Comparison of ENCODE assay signal across 29 cellular contexts in genomic region chr10:118544401-118544948, GRCh38. TPM values are rescaled to one million over a fixed set of nuclear protein-coding genes. Genes with fewer than 3 reads are reported as not detected.
DNase-seq lines count a peak whose midpoint lies in the region; ATAC-seq, FAIRE-seq and TF ChIP-seq lines count a peak whose summit lies in the region.
"Had no signal": no experiment of that assay in that cellular context is flagged by ENCODE, and none has a peak within 500 bp of the region (broad histone marks: within the 10 kb centered on the region; RNA-seq: fewer than 3 reads in every experiment).

No MANE protein-coding gene starts in this region.

- H3K4me1 ChIP-seq in HepG2 (ENCODE audit: insufficient read depth, low read length) = no peaks in the 10 kb centered on the region
- no peaks in the 10 kb centered on the region for H3K4me1 ChIP-seq in right lobe of liver
- no peaks in the 10 kb centered on the region for H3K4me1 ChIP-seq in OCI-LY3 (ENCODE audit: low read length)
- H3K4me1 ChIP-seq: psoas muscle, sigmoid colon, stomach had no signal

- H3K9me3 ChIP-seq in HepG2 (ENCODE audit: low read length) (no peaks in the 10 kb centered on the region), right lobe of liver (no peaks in the 10 kb centered on the region), OCI-LY3 (ENCODE audit: insufficient read depth, low read length) (no peaks in the 10 kb centered on the region)
- H3K9me3 ChIP-seq: psoas muscle, sigmoid colon, stomach had no signal

- no peaks in the 10 kb centered on the region for H4K20me1 ChIP-seq in HepG2 (ENCODE audit: insufficient read depth, low read length)
- no peaks in the 10 kb centered on the region for H4K20me1 ChIP-seq in OCI-LY3 (ENCODE audit: insufficient read depth, low read length)

- H2AFZ ChIP-seq in HepG2 (ENCODE audit: low read length) (no peak overlapping the region), OCI-LY3 (ENCODE audit: low read depth, low read length) (no peak overlapping the region)

- H3K36me3 Mint-ChIP-seq in brain = no peaks in the 10 kb centered on the region
- H3K36me3 Mint-ChIP-seq: CD8-positive, alpha-beta T cell; IgD-negative memory B cell; mesothelial cell of epicardium; naive B cell had no signal

- H3K9ac ChIP-seq in HepG2 (ENCODE audit: insufficient read depth, low read depth, low read length) = no peak overlapping the region
- no peak overlapping the region for H3K9ac ChIP-seq in OCI-LY3 (ENCODE audit: low read length)

- H3K4me3 ChIP-seq in HepG2 (replicated peaks in 1 of 3; ENCODE audit: insufficient read depth in 1 of 3, low read depth in 2 of 3, low read length in 3 of 3) (no peak overlapping the region), right lobe of liver (no peak overlapping the region), OCI-LY3 (ENCODE audit: low read length) (no peak overlapping the region)
- H3K4me3 ChIP-seq: psoas muscle, sigmoid colon, stomach had no signal

- H3K27me3 Mint-ChIP-seq in brain = peaks cover 24% of the 10 kb centered on the region

- intact Hi-C loops in HepG2 (cut with micrococcal nuclease; ENCODE audit: unreplicated experiment) = no loop called here
- intact Hi-C loops in right lobe of liver (cut with DNase I) = no loop called here

- no peaks in the 10 kb centered on the region for H3K36me3 ChIP-seq in HepG2 (replicated peaks in 1 of 2; ENCODE audit: control insufficient read depth in 1 of 2, insufficient read depth in 2 of 2, low read length in 2 of 2)
- H3K36me3 ChIP-seq in right lobe of liver = no peaks in the 10 kb centered on the region
- no peaks in the 10 kb centered on the region for H3K36me3 ChIP-seq in OCI-LY3 (replicated peaks; ENCODE audit: low read depth, low read length)
- H3K36me3 ChIP-seq: sigmoid colon, stomach had no signal

- H3K4me1 Mint-ChIP-seq in brain = no peaks in the 10 kb centered on the region
- H3K4me1 Mint-ChIP-seq: activated CD4-positive, alpha-beta T cell treated with anti-CD3 and anti-CD28 coated beads, Interleukin-2, amount 10 ng/mL, durations not matched to agents 7 days and 5 days; activated naive CD8-positive, alpha-beta T cell treated with anti-CD3 and anti-CD28 coated beads, Interleukin-2, amount 50 U/mL, for 24 hours; IgD-negative memory B cell; mesothelial cell of epicardium; naive B cell had no signal

- TF ChIP-seq EP300 in HepG2 (IDR thresholded peaks at IDR 0.05; ENCODE audit: low read depth in 2 of 2, low read length in 2 of 2) (no peak), HepG2 (CRISPR knock-in tag; IDR thresholded peaks at IDR 0.05; ENCODE audit: borderline replicate concordance) (no peak)

- FAIRE-seq in HepG2 (lab: Jason Lieb, UNC) = no peak
- no peak for FAIRE-seq in D721Med (lab: Jason Lieb, UNC)
- FAIRE-seq: A204.1, astrocyte had no signal

- H3K27ac ChIP-seq in HepG2 (ENCODE audit: extremely low read length, insufficient read depth, low read length) (no peak overlapping the region), right lobe of liver (no peak overlapping the region), OCI-LY3 (ENCODE audit: low read length) (no peak overlapping the region)
- H3K27ac ChIP-seq: psoas muscle, sigmoid colon, stomach had no signal

- H3K27me3 ChIP-seq in HepG2 (ENCODE audit: control insufficient read depth in 1 of 2, insufficient read depth in 2 of 2, low read length in 2 of 2) (peaks cover 0 to 5% of the 10 kb centered on the region in 2 experiments; a peak in 1 of 5 replicates), right lobe of liver (no peaks in the 10 kb centered on the region), OCI-LY3 (ENCODE audit: low read depth, low read length) (0 out of 2 replicates have a peak, but pooled peaks cover 3% of the 10 kb centered on the region)

- no peak for TF ChIP-seq CTCF in HepG2 (CRISPR knock-in tag; IDR thresholded peaks at IDR 0.05)
- TF ChIP-seq CTCF in right lobe of liver (IDR thresholded peaks at IDR 0.05) = peak in 1 of 4 donors; percentile 1
- 0 out of 2 replicates have a peak, but pooled peaks have one; percentile 5 for TF ChIP-seq CTCF in OCI-LY3 (IDR thresholded peaks at IDR 0.05; ENCODE audit: low read depth, low read length)
- peak; percentile 4 to 19 for TF ChIP-seq CTCF in brain (conservative IDR thresholded peaks at IDR 0.05)
- no peak for TF ChIP-seq CTCF in D721Med (IDR thresholded peaks at IDR 0.05; ENCODE audit: insufficient read depth, missing control alignments)

- H3K4me3 Mint-ChIP-seq in brain = no peak overlapping the region
- H3K4me3 Mint-ChIP-seq: activated CD4-positive, alpha-beta T cell treated with anti-CD3 and anti-CD28 coated beads, Interleukin-2, amount 10 ng/mL, durations not matched to agents 7 days and 5 days; activated naive CD8-positive, alpha-beta T cell treated with anti-CD3 and anti-CD28 coated beads, Interleukin-2, amount 50 U/mL, for 24 hours; activated T-cell treated with anti-CD3 and anti-CD28 coated beads, Interleukin-2, amount 50 U/mL, for 72 hours; CD8-positive, alpha-beta T cell; effector memory CD8-positive, alpha-beta T cell; IgD-negative memory B cell; mesothelial cell of epicardium; naive B cell had no signal

- in situ Hi-C loops in HepG2 (cut with HindIII; ENCODE audit: extremely low pct_ligation_motif_present, low pct_unique_long_range_greater_than_20kb) = no loop called here

- peaks cover 0 to 3% (median 0%) of the 10 kb centered on the region in 5 experiments for H3K9me3 Mint-ChIP-seq in brain
- H3K9me3 Mint-ChIP-seq: activated CD4-positive, alpha-beta T cell treated with anti-CD3 and anti-CD28 coated beads, Interleukin-2, amount 10 ng/mL, durations not matched to agents 7 days and 5 days; activated naive CD8-positive, alpha-beta T cell treated with anti-CD3 and anti-CD28 coated beads, Interleukin-2, amount 50 U/mL, for 24 hours; activated T-cell treated with anti-CD3 and anti-CD28 coated beads, Interleukin-2, amount 50 U/mL, for 72 hours; CD8-positive, alpha-beta T cell; effector memory CD8-positive, alpha-beta T cell; IgD-negative memory B cell; mesothelial cell of epicardium had no signal

- WGBS in HepG2 (ENCODE audit: low lambda C conversion rate) = 0% methylated on average over 4 of the region's 4 CpGs
- 20% methylated on average over 3 of the region's 4 CpGs for WGBS in right lobe of liver (ENCODE audit: insufficient coverage, low coverage, low lambda C conversion rate, missing lambda C conversion rate)

- POLR2A ChIA-PET in HepG2 (lab: Yijun Ruan, JAX) = no interaction called here

- H3K4me2 ChIP-seq in HepG2 (ENCODE audit: low read depth, low read length) = no peak overlapping the region
- no peak overlapping the region for H3K4me2 ChIP-seq in OCI-LY3 (ENCODE audit: low read length)

- H3K79me2 ChIP-seq in HepG2 (ENCODE audit: insufficient read depth, low read length) (no peaks in the 10 kb centered on the region), OCI-LY3 (ENCODE audit: low read length) (no peaks in the 10 kb centered on the region)

- no peak for TF ChIP-seq RAD21 in HepG2 (CRISPR knock-in tag; IDR thresholded peaks at IDR 0.05)

- no TSS peak for BruUV-seq in HepG2 (replicated peaks; lab: Mats Ljungman, UMichigan)

- TF ChIP-seq POLR2A in HepG2 (IDR thresholded peaks at IDR 0.05; ENCODE audit: insufficient read depth in 1 of 2, low read depth in 2 of 2, low read length in 2 of 2) = no peak
- no peak for TF ChIP-seq POLR2A in right lobe of liver (IDR thresholded peaks at IDR 0.05)

- CTCF ChIA-PET in HepG2 (lab: Yijun Ruan, JAX; ENCODE audit: low intra/inter-chr PET ratio, low total read pairs) = no interaction called here

- ATAC-seq in HepG2 = peak; percentile 27; the same call in 2 of the 3 replicates
- no peak for ATAC-seq in right lobe of liver
- ATAC-seq: effector memory CD8-positive, alpha-beta T cell; psoas muscle had no signal

- no peak for DNase-seq in HepG2 (ENCODE audit: low spot score)
- DNase-seq in right lobe of liver = no peak
- DNase-seq in SHP77 treated with DMSO at 0.1 percent for 48 hours (lab: John Stamatoyannopoulos, UW) = no peak
- DNase-seq in D341Med (ENCODE audit: low spot score) = no peak
- no peak for DNase-seq in kidney glomerular epithelial cell (lab: John Stamatoyannopoulos, UW)
- DNase-seq in D721Med (ENCODE audit: insufficient read length, low spot score) = no peak
- DNase-seq: cortex of kidney, DMS 273 treated with DMSO at 0.1 percent for 48 hours, naive B cell, psoas muscle, SIG-M5, sigmoid colon had no signal

- H3K27ac Mint-ChIP-seq in brain = no peak overlapping the region
- H3K27ac Mint-ChIP-seq: activated CD4-positive, alpha-beta T cell treated with anti-CD3 and anti-CD28 coated beads, Interleukin-2, amount 10 ng/mL, durations not matched to agents 7 days and 5 days; activated naive CD8-positive, alpha-beta T cell treated with anti-CD3 and anti-CD28 coated beads, Interleukin-2, amount 50 U/mL, for 24 hours; activated T-cell treated with anti-CD3 and anti-CD28 coated beads, Interleukin-2, amount 50 U/mL, for 72 hours; CD8-positive, alpha-beta T cell; effector memory CD8-positive, alpha-beta T cell; IgD-negative memory B cell; mesothelial cell of epicardium; naive B cell had no signal

TF ChIP-seq in HepG2, 621 proteins besides CTCF, POLR2A, EP300 and RAD21 (continues in another document):
- TF ChIP-seq MAFF (IDR thresholded peaks at IDR 0.05; ENCODE audit: low read depth, low read length) (peak; percentile 97), MAFK (conservative IDR thresholded peaks at IDR 0.05 in 1 of 2, IDR thresholded peaks at IDR 0.05 in 1 of 2; ENCODE audit: low read length in 2 of 2) (peak; percentile 95 to 98)

RNA-seq across cellular contexts. Expression of gene PRLHR, which starts 51.0 kb away (rescaled TPM):
- total RNA-seq in HepG2 (2016; rRNA removed; fragmentation: Illumina TruSeq; extraction: Trizol) = not detected in 2 replicates
- not detected in 2 replicates for total RNA-seq in HepG2 (2016; cell fraction: cytosol; rRNA removed; fragmentation: Illumina TruSeq; extraction: Trizol; ENCODE audit: low read depth)
- not detected in 2 replicates for total RNA-seq in HepG2 (2016; cell fraction: insoluble cytoplasmic fraction; rRNA removed; fragmentation: Illumina TruSeq; extraction: Trizol)
- not detected in 2 replicates for total RNA-seq in HepG2 (2016; cell fraction: membrane; rRNA removed; fragmentation: Illumina TruSeq; extraction: Trizol)
- total RNA-seq in HepG2 (2016; cell fraction: nucleus; rRNA removed; fragmentation: Illumina TruSeq; extraction: Trizol) = not detected in 2 replicates
- not detected in 2 replicates for polyA plus RNA-seq in HepG2 (2011; rRNA removed)
- not detected in 2 replicates for polyA plus RNA-seq in HepG2 (2011; cell fraction: cytosol; rRNA removed)
- polyA plus RNA-seq in HepG2 (2011; cell fraction: nucleus; rRNA removed) = not detected in 2 replicates
- not detected in 2 replicates for polyA plus RNA-seq in HepG2 (2012)
- polyA plus RNA-seq in HepG2 (2016; cell fraction: cytosol; fragmentation: Illumina TruSeq; extraction: Trizol; ENCODE audit: low read depth) = not detected in 2 replicates
- polyA plus RNA-seq in HepG2 (2016; cell fraction: insoluble cytoplasmic fraction; fragmentation: Illumina TruSeq; extraction: Trizol; ENCODE audit: low read depth) = not detected in 2 replicates
- polyA plus RNA-seq in HepG2 (2016; cell fraction: membrane; fragmentation: Illumina TruSeq; extraction: Trizol; ENCODE audit: low read depth) = not detected in 2 replicates
- polyA plus RNA-seq in HepG2 (2016; cell fraction: nucleus; fragmentation: Illumina TruSeq; extraction: Trizol; ENCODE audit: insufficient read depth, low read depth) = not detected in 2 replicates
- polyA minus RNA-seq in HepG2 (2011; rRNA and poly(A)+ RNA removed; ENCODE audit: low replicate concordance) = not detected in 2 replicates
- polyA minus RNA-seq in HepG2 (2011; cell fraction: cytosol; rRNA and poly(A)+ RNA removed) = not detected in 2 replicates
- polyA minus RNA-seq in HepG2 (2011; cell fraction: nucleus; rRNA and poly(A)+ RNA removed) = not detected in 2 replicates
- total RNA-seq in right lobe of liver = not detected
- not detected for polyA plus RNA-seq in brain (ENCODE audit: insufficient read depth, low read depth, low replicate concordance)
- total RNA-seq: activated CD4-positive, alpha-beta T cell treated with anti-CD3 and anti-CD28 coated beads, Interleukin-2, amount 10 ng/mL, durations not matched to agents 7 days and 5 days; activated T-cell treated with anti-CD3 and anti-CD28 coated beads, Interleukin-2, amount 50 U/mL, for 72 hours; astrocyte; CD8-positive, alpha-beta T cell; epithelial cell of proximal tubule; M059J; mesothelial cell of epicardium; NCI-H460 had no signal
- polyA plus RNA-seq: IgD-negative memory B cell, keratinocyte, liver had no signal

Comparison
In these comparisons a context has a peak if more than half of its experiments do, and no peak if none do; other contexts are left out.
1. CTCF ChIP-seq: peak in OCI-LY3 (single experiment) and brain (2 of 2); none in HepG2 (single experiment) and D721Med (single experiment).